Comparison of ENCODE assay signal across 10 cellular contexts in the genomic region with DNA sequence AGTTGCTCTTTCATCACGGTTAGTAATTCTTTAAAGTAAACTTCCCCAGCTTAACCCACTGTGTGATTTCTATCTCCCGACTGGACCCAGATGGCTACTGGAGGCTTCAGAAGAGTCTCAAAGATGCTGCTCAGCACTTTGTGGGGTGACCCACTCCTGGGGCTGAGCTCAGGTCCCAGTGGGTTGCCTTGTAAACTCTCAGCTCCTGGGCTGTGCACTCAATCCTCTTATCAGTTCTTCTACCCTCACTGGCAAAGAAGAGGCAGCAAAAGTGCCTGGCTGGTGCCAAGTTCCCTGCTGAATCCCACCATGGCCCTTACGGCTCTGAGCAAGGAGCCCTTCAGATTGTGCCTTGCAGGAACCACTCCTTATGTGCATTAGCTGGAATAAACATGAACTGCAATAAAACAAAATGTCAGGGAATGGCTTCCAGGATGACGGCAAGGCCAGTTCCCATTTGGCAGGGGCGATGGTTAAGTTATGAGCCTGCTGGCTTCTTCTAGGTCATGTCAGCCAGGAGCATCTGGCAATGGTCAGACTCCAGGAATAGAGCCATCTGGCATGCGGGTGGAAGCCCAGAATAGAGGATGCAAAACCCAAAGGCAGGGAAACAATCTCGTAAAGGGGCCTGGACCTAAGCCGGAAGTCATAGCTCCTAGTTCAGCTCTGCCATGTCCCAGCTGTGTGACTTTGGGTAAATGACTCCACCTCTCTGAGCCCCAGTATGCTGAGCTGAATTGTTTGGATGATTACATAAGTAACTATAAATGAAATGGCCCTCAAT. TPM values are rescaled to one million over a fixed set of nuclear protein-coding genes. Genes with fewer than 3 reads are reported as not detected.
DNase-seq lines count a peak whose midpoint lies in the region; ATAC-seq and TF ChIP-seq lines count a peak whose summit lies in the region.
"Had no signal": no experiment of that assay in that cellular context is flagged by ENCODE, and none has a peak within 500 bp of the region (broad histone marks: within the 10 kb centered on the region; RNA-seq: fewer than 3 reads in every experiment).

No MANE protein-coding gene starts in this region.

- peaks cover 24% of the 10 kb centered on the region for H3K27me3 Mint-ChIP-seq in stimulated activated naive CD8-positive, alpha-beta T cell treated with anti-CD3 and anti-CD28 coated beads, Interleukin-15, amount 100 ng/mL, for 72 hours
- H3K27me3 Mint-ChIP-seq in stimulated activated naive B cell treated with anti-CD40 and anti-IgM and Interleukin-4, amounts not matched to agents 10 μg/mL and 1 μg/mL and 100 μg/mL, for 72 hours, result peaks cover 6 to 11% of the 10 kb centered on the region in 2 donors

- no peaks in the 10 kb centered on the region for H3K9me3 ChIP-seq in esophagus squamous epithelium

- H3K27ac ChIP-seq in esophagus squamous epithelium, result peak overlapping the region in 3 of 4 donors; percentile 33 to 81 (median 77)

- peak overlapping the region in 1 of 4 donors; percentile 43 for H3K4me3 ChIP-seq in esophagus squamous epithelium

- no peaks in the 10 kb centered on the region for H3K27me3 ChIP-seq in esophagus squamous epithelium

- no peak overlapping the region for H3K27ac Mint-ChIP-seq in stimulated activated naive CD8-positive, alpha-beta T cell treated with anti-CD3 and anti-CD28 coated beads, Interleukin-15, amount 100 ng/mL, for 72 hours
- H3K27ac Mint-ChIP-seq in stimulated activated naive B cell treated with anti-CD40 and anti-IgM and Interleukin-4, amounts not matched to agents 10 μg/mL and 1 μg/mL and 100 μg/mL, for 72 hours, result no peak overlapping the region

- TF ChIP-seq CTCF in esophagus squamous epithelium (IDR thresholded peaks at IDR 0.05), result no peak

- no peak for DNase-seq in stimulated activated naive CD8-positive, alpha-beta T cell treated with anti-CD3 and anti-CD28 coated beads, Interleukin-15, amount 100 ng/mL, for 72 hours
- no peak for DNase-seq in stimulated activated naive CD8-positive, alpha-beta T cell treated with anti-CD3 and anti-CD28 coated beads, Interleukin-15, Interleukin-2, amounts not matched to agents 100 U/mL and 50 U/mL, for 24 hours
- DNase-seq in esophagus squamous epithelium (lab: John Stamatoyannopoulos, UW) (no peak), middle frontal gyrus (ENCODE audit: extremely low spot score, low spot score) (peak; percentile 10), SW 1271 (lab: John Stamatoyannopoulos, UW) (no peak)
- DNase-seq in stimulated activated naive B cell treated with anti-CD40 and anti-IgM and Interleukin-4, amounts not matched to agents 10 μg/mL and 1 μg/mL and 100 μg/mL, for 72 hours, result no peak

- no peak for TF ChIP-seq POLR2A in esophagus squamous epithelium (IDR thresholded peaks at IDR 0.05)

- ATAC-seq in stimulated activated naive CD8-positive, alpha-beta T cell treated with anti-CD3 and anti-CD28 coated beads, Interleukin-15, amount 100 ng/mL, for 72 hours, result peak; percentile 27
- no peak for ATAC-seq in stimulated activated naive CD8-positive, alpha-beta T cell treated with anti-CD3 and anti-CD28 coated beads, Interleukin-15, Interleukin-2, amounts not matched to agents 100 U/mL and 50 U/mL, for 24 hours
- ATAC-seq in stimulated activated naive B cell treated with anti-CD40 and anti-IgM and Interleukin-4, amounts not matched to agents 10 μg/mL and 1 μg/mL and 100 μg/mL, for 72 hours (replicated peaks), result no peak
- ATAC-seq in HG03025 (IDR thresholded peaks at IDR 0.05; ENCODE audit: low FRiP score, unreplicated experiment), result no peak
- ATAC-seq in GM21619 (IDR thresholded peaks at IDR 0.05; ENCODE audit: unreplicated experiment), result no peak

- no peaks in the 10 kb centered on the region for H3K36me3 ChIP-seq in esophagus squamous epithelium

- no peak overlapping the region for H3K4me3 Mint-ChIP-seq in stimulated activated naive CD8-positive, alpha-beta T cell treated with anti-CD3 and anti-CD28 coated beads, Interleukin-15, amount 100 ng/mL, for 72 hours
- no peak overlapping the region for H3K4me3 Mint-ChIP-seq in stimulated activated naive B cell treated with anti-CD40 and anti-IgM and Interleukin-4, amounts not matched to agents 10 μg/mL and 1 μg/mL and 100 μg/mL, for 72 hours
- H3K4me3 Mint-ChIP-seq: central memory CD8-positive, alpha-beta T cell had no signal

- no peaks in the 10 kb centered on the region for H3K36me3 Mint-ChIP-seq in stimulated activated naive B cell treated with anti-CD40 and anti-IgM and Interleukin-4, amounts not matched to agents 10 μg/mL and 1 μg/mL and 100 μg/mL, for 72 hours

- 45 to 55% methylated on average over 4 to 7 of the region's 8 CpGs for WGBS in esophagus squamous epithelium, 2 donors

- H3K4me1 ChIP-seq in esophagus squamous epithelium, result peaks cover 5 to 16% (median 16%) of the 10 kb centered on the region in 3 donors

- intact Hi-C loops in esophagus squamous epithelium (cut with DNase I), result loop anchor here (10.0 kb wide), 1 partner anchor 69 kb away; no protein-coding TSS in a partner anchor

- H3K4me1 Mint-ChIP-seq in stimulated activated naive CD8-positive, alpha-beta T cell treated with anti-CD3 and anti-CD28 coated beads, Interleukin-15, amount 100 ng/mL, for 72 hours, result peaks cover 13% of the 10 kb centered on the region
- H3K4me1 Mint-ChIP-seq in stimulated activated naive B cell treated with anti-CD40 and anti-IgM and Interleukin-4, amounts not matched to agents 10 μg/mL and 1 μg/mL and 100 μg/mL, for 72 hours, result peaks cover 0 to 8% of the 10 kb centered on the region in 2 donors

- no peaks in the 10 kb centered on the region for H3K9me3 Mint-ChIP-seq in stimulated activated naive CD8-positive, alpha-beta T cell treated with anti-CD3 and anti-CD28 coated beads, Interleukin-15, amount 100 ng/mL, for 72 hours
- H3K9me3 Mint-ChIP-seq in stimulated activated naive B cell treated with anti-CD40 and anti-IgM and Interleukin-4, amounts not matched to agents 10 μg/mL and 1 μg/mL and 100 μg/mL, for 72 hours, result no peaks in the 10 kb centered on the region
- H3K9me3 Mint-ChIP-seq: central memory CD8-positive, alpha-beta T cell had no signal

RNA-seq across cellular contexts. Expression of a gene that starts 6.7 kb away (rescaled TPM):
- total RNA-seq in esophagus squamous epithelium, result 10 to 100 TPM in 1 of 4 donors, 1 to 10 TPM in 1, under 1 TPM in 2; 0.31 to 19.1 (median 3.6) TPM
- total RNA-seq: mononuclear cell had no signal

RNA-seq across cellular contexts. Expression of a gene that starts 23.7 kb away (rescaled TPM):
- total RNA-seq in esophagus squamous epithelium, result not detected
- total RNA-seq: mononuclear cell had no signal
